Comparison of ENCODE assay signal across 1 cellular context in the genomic region with DNA sequence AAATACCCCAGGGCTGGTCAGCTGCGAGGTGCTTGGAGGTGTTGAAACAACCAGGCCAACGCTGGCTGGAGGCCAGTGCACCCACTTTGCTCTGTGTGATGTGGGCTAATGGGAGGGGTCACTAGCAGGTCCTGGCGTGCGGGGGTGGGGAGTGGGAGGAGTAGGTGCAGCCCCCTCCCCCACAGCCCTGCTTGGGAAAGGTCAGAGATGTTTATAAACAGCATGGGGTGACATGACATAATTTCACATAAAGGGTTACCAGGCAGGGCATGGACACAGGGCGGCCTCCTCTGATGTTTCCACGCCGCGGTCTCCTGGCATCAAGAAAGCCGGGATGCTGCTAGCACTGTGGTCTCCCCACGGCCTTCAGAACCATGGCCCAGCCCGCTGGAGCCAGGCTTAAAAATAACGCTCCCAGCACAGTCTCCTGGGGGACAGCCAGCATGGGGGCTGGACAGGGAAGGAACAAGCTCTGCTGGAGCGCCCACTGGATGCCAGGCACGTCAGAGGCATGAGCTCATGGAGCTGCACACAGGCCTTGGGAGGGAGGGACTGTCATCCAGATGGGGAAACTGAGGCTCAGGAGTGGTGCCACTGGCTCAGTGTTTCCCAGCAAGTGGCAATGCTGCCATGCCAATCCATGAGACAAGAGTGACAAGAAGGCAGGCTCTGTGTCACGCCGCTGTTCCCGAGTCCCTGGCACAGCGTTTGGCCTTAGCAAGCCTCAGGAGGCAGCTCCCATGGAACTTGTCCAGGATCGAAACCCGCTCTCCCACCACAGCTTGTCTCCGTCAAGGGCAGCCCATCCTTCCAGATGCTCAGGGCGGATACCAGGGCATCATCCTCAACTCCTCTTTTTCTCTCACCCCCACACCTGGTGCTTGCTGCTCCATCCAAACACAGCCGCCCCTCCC.
A peak's percentile ranks its signal among the peaks of the same experiment; 100 is the strongest.
TF ChIP-seq lines count a peak whose summit lies in the region.

No MANE protein-coding gene starts in this region.

TF ChIP-seq in HepG2, 621 proteins besides CTCF, POLR2A, EP300 and RAD21 (continued from another document and continues in another):
- TF ChIP-seq, protein P1, sequence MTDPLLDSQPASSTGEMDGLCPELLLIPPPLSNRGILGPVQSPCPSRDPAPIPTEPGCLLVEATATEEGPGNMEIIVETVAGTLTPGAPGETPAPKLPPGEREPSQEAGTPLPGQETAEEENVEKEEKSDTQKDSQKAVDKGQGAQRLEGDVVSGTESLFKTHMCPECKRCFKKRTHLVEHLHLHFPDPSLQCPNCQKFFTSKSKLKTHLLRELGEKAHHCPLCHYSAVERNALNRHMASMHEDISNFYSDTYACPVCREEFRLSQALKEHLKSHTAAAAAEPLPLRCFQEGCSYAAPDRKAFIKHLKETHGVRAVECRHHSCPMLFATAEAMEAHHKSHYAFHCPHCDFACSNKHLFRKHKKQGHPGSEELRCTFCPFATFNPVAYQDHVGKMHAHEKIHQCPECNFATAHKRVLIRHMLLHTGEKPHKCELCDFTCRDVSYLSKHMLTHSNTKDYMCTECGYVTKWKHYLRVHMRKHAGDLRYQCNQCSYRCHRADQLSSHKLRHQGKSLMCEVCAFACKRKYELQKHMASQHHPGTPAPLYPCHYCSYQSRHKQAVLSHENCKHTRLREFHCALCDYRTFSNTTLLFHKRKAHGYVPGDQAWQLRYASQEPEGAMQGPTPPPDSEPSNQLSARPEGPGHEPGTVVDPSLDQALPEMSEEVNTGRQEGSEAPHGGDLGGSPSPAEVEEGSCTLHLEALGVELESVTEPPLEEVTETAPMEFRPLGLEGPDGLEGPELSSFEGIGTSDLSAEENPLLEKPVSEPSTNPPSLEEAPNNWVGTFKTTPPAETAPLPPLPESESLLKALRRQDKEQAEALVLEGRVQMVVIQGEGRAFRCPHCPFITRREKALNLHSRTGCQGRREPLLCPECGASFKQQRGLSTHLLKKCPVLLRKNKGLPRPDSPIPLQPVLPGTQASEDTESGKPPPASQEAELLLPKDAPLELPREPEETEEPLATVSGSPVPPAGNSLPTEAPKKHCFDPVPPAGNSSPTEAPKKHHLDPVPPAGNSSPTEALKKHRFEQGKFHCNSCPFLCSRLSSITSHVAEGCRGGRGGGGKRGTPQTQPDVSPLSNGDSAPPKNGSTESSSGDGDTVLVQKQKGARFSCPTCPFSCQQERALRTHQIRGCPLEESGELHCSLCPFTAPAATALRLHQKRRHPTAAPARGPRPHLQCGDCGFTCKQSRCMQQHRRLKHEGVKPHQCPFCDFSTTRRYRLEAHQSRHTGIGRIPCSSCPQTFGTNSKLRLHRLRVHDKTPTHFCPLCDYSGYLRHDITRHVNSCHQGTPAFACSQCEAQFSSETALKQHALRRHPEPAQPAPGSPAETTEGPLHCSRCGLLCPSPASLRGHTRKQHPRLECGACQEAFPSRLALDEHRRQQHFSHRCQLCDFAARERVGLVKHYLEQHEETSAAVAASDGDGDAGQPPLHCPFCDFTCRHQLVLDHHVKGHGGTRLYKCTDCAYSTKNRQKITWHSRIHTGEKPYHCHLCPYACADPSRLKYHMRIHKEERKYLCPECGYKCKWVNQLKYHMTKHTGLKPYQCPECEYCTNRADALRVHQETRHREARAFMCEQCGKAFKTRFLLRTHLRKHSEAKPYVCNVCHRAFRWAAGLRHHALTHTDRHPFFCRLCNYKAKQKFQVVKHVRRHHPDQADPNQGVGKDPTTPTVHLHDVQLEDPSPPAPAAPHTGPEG (CRISPR knock-in tag; IDR thresholded peaks at IDR 0.05): peak; percentile 14
- TF ChIP-seq BHLHE40 (IDR thresholded peaks at IDR 0.05; ENCODE audit: low read length): peak; percentile 84
- no peak; the same call in 1 of the 2 replicates for TF ChIP-seq ZNF709 (CRISPR knock-in tag; IDR thresholded peaks at IDR 0.05)
- TF ChIP-seq ZNF672 (CRISPR knock-in tag; IDR thresholded peaks at IDR 0.05): no peak
- TF ChIP-seq, protein P2, sequence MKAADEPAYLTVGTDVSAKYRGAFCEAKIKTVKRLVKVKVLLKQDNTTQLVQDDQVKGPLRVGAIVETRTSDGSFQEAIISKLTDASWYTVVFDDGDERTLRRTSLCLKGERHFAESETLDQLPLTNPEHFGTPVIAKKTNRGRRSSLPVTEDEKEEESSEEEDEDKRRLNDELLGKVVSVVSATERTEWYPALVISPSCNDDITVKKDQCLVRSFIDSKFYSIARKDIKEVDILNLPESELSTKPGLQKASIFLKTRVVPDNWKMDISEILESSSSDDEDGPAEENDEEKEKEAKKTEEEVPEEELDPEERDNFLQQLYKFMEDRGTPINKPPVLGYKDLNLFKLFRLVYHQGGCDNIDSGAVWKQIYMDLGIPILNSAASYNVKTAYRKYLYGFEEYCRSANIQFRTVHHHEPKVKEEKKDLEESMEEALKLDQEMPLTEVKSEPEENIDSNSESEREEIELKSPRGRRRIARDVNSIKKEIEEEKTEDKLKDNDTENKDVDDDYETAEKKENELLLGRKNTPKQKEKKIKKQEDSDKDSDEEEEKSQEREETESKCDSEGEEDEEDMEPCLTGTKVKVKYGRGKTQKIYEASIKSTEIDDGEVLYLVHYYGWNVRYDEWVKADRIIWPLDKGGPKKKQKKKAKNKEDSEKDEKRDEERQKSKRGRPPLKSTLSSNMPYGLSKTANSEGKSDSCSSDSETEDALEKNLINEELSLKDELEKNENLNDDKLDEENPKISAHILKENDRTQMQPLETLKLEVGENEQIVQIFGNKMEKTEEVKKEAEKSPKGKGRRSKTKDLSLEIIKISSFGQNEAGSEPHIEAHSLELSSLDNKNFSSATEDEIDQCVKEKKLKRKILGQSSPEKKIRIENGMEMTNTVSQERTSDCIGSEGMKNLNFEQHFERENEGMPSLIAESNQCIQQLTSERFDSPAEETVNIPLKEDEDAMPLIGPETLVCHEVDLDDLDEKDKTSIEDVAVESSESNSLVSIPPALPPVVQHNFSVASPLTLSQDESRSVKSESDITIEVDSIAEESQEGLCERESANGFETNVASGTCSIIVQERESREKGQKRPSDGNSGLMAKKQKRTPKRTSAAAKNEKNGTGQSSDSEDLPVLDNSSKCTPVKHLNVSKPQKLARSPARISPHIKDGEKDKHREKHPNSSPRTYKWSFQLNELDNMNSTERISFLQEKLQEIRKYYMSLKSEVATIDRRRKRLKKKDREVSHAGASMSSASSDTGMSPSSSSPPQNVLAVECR (CRISPR knock-in tag; IDR thresholded peaks at IDR 0.05; ENCODE audit: borderline replicate concordance): peak; percentile 85
- 0 out of 2 replicates have a peak, but pooled peaks have one; percentile 3 for TF ChIP-seq ZNF670 (CRISPR knock-in tag; IDR thresholded peaks at IDR 0.05; ENCODE audit: borderline replicate concordance)
- TF ChIP-seq, protein P3, sequence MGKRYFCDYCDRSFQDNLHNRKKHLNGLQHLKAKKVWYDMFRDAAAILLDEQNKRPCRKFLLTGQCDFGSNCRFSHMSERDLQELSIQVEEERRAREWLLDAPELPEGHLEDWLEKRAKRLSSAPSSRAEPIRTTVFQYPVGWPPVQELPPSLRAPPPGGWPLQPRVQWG (CRISPR knock-in tag; IDR thresholded peaks at IDR 0.05; ENCODE audit: borderline replicate concordance, low read depth): no peak
- TF ChIP-seq ZNF253 (CRISPR knock-in tag; IDR thresholded peaks at IDR 0.05; ENCODE audit: borderline replicate concordance): peak; percentile 88; the same call in 1 of the 2 replicates
- peak; percentile 91; the same call in 1 of the 2 replicates for TF ChIP-seq ZSCAN30 (CRISPR knock-in tag; IDR thresholded peaks at IDR 0.05)
- TF ChIP-seq ZNF143 (CRISPR knock-in tag; IDR thresholded peaks at IDR 0.05): peak; percentile 62
- TF ChIP-seq, protein P4, sequence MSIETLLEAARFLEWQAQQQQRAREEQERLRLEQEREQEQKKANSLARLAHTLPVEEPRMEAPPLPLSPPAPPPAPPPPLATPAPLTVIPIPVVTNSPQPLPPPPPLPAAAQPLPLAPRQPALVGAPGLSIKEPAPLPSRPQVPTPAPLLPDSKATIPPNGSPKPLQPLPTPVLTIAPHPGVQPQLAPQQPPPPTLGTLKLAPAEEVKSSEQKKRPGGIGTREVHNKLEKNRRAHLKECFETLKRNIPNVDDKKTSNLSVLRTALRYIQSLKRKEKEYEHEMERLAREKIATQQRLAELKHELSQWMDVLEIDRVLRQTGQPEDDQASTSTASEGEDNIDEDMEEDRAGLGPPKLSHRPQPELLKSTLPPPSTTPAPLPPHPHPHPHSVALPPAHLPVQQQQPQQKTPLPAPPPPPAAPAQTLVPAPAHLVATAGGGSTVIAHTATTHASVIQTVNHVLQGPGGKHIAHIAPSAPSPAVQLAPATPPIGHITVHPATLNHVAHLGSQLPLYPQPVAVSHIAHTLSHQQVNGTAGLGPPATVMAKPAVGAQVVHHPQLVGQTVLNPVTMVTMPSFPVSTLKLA (IDR thresholded peaks at IDR 0.05): peak; percentile 70
- TF ChIP-seq ZNF775 (CRISPR knock-in tag; IDR thresholded peaks at IDR 0.05; ENCODE audit: borderline replicate concordance): no peak
- TF ChIP-seq, protein P5, sequence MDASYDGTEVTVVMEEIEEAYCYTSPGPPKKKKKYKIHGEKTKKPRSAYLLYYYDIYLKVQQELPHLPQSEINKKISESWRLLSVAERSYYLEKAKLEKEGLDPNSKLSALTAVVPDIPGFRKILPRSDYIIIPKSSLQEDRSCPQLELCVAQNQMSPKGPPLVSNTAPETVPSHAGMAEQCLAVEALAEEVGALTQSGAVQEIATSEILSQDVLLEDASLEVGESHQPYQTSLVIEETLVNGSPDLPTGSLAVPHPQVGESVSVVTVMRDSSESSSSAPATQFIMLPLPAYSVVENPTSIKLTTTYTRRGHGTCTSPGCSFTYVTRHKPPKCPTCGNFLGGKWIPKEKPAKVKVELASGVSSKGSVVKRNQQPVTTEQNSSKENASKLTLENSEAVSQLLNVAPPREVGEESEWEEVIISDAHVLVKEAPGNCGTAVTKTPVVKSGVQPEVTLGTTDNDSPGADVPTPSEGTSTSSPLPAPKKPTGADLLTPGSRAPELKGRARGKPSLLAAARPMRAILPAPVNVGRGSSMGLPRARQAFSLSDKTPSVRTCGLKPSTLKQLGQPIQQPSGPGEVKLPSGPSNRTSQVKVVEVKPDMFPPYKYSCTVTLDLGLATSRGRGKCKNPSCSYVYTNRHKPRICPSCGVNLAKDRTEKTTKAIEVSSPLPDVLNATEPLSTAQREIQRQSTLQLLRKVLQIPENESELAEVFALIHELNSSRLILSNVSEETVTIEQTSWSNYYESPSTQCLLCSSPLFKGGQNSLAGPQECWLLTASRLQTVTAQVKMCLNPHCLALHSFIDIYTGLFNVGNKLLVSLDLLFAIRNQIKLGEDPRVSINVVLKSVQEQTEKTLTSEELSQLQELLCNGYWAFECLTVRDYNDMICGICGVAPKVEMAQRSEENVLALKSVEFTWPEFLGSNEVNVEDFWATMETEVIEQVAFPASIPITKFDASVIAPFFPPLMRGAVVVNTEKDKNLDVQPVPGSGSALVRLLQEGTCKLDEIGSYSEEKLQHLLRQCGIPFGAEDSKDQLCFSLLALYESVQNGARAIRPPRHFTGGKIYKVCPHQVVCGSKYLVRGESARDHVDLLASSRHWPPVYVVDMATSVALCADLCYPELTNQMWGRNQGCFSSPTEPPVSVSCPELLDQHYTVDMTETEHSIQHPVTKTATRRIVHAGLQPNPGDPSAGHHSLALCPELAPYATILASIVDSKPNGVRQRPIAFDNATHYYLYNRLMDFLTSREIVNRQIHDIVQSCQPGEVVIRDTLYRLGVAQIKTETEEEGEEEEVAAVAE (CRISPR knock-in tag; IDR thresholded peaks at IDR 0.05; ENCODE audit: borderline replicate concordance): peak; percentile 77
- peak; percentile 94 for TF ChIP-seq MEIS2 (CRISPR knock-in tag; IDR thresholded peaks at IDR 0.05)
- no peak; the same call in 1 of the 2 replicates for TF ChIP-seq SAFB2 (CRISPR knock-in tag; IDR thresholded peaks at IDR 0.05; ENCODE audit: borderline replicate concordance, low read depth)
- TF ChIP-seq, protein P6, sequence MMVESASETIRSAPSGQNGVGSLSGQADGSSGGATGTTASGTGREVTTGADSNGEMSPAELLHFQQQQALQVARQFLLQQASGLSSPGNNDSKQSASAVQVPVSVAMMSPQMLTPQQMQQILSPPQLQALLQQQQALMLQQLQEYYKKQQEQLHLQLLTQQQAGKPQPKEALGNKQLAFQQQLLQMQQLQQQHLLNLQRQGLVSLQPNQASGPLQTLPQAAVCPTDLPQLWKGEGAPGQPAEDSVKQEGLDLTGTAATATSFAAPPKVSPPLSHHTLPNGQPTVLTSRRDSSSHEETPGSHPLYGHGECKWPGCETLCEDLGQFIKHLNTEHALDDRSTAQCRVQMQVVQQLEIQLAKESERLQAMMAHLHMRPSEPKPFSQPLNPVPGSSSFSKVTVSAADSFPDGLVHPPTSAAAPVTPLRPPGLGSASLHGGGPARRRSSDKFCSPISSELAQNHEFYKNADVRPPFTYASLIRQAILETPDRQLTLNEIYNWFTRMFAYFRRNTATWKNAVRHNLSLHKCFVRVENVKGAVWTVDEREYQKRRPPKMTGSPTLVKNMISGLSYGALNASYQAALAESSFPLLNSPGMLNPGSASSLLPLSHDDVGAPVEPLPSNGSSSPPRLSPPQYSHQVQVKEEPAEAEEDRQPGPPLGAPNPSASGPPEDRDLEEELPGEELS (CRISPR knock-in tag; IDR thresholded peaks at IDR 0.05): peak; percentile 100
- peak; percentile 98 for TF ChIP-seq IRF2 (CRISPR knock-in tag; IDR thresholded peaks at IDR 0.05)
- TF ChIP-seq, protein P7, sequence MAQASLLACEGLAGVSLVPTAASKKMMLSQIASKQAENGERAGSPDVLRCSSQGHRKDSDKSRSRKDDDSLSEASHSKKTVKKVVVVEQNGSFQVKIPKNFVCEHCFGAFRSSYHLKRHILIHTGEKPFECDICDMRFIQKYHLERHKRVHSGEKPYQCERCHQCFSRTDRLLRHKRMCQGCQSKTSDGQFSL (CRISPR knock-in tag; IDR thresholded peaks at IDR 0.05): peak; percentile 95
- peak; percentile 60 for TF ChIP-seq ZNF224 (CRISPR knock-in tag; IDR thresholded peaks at IDR 0.05)
- peak; percentile 79 for TF ChIP-seq CHD2 (IDR thresholded peaks at IDR 0.05; ENCODE audit: low read depth, low read length)
- TF ChIP-seq ZNF207 (IDR thresholded peaks at IDR 0.05; ENCODE audit: borderline replicate concordance): no peak
- TF ChIP-seq ZNF678 (CRISPR knock-in tag; IDR thresholded peaks at IDR 0.05): peak; percentile 68; the same call in 1 of the 2 replicates
